Comparison of ENCODE assay signal across 25 cellular contexts in genomic region chr6:38191418-38191817, GRCh38.
"Had no signal": no experiment of that assay in that cellular context is flagged by ENCODE, and none has a peak within 500 bp of the region (broad histone marks: within the 10 kb centered on the region; RNA-seq: fewer than 3 reads in every experiment).

No MANE protein-coding gene starts in this region.

- ATAC-seq: PC-3 had no signal

- H3K27ac Mint-ChIP-seq: activated naive CD8-positive, alpha-beta T cell; activated T-cell treated with anti-CD3 and anti-CD28 coated beads, Interleukin-2, amount 50 U/mL, for 24 hours; activated T-helper 1 cell treated with anti-CD3 and anti-CD28 coated beads, Interleukin-12 subunit alpha, Interleukin-12 subunit beta, Interleukin-2, Interleukin-4 antibody, amounts not matched to agents 30 ng/mL and 10 ng/mL and 1 ng/mL, durations not matched to agents 14 hours and 24 hours and 36 hours; T-helper 1 cell treated with Interleukin-12 subunit alpha and Interleukin-12 subunit beta and Interleukin-4 antibody, amounts not matched to agents 30 μg/mL and 1 μg/mL, for 36 hours had no signal

- H3K36me3 Mint-ChIP-seq: activated naive CD8-positive, alpha-beta T cell; brain; WTC11 had no signal

- H3K27me3 ChIP-seq: MG63 had no signal

- H3K4me3 Mint-ChIP-seq: activated naive CD8-positive, alpha-beta T cell; activated T-cell treated with anti-CD3 and anti-CD28 coated beads, Interleukin-2, amount 50 U/mL, for 24 hours; activated T-helper 1 cell treated with anti-CD3 and anti-CD28 coated beads, Interleukin-12 subunit alpha, Interleukin-12 subunit beta, Interleukin-2, Interleukin-4 antibody, amounts not matched to agents 30 ng/mL and 10 ng/mL and 1 ng/mL, durations not matched to agents 14 hours and 24 hours and 36 hours; T-helper 1 cell treated with Interleukin-12 subunit alpha and Interleukin-12 subunit beta and Interleukin-4 antibody, amounts not matched to agents 30 μg/mL and 1 μg/mL, for 36 hours; WTC11 had no signal

- H3K36me3 ChIP-seq: MG63 had no signal

- H3K9me3 ChIP-seq: MG63 had no signal

- H3K4me3 ChIP-seq: MG63 had no signal

- FAIRE-seq: astrocyte, RCC 7860 had no signal

- H3K27me3 Mint-ChIP-seq: activated naive CD8-positive, alpha-beta T cell; activated T-cell treated with anti-CD3 and anti-CD28 coated beads, Interleukin-2, amount 50 U/mL, for 24 hours; brain had no signal

- DNase-seq: activated CD4-positive, alpha-beta T cell treated with anti-CD3 and anti-CD28 coated beads for 48 hours; activated CD4-positive, alpha-beta T cell treated with anti-CD3 and anti-CD28 coated beads, Interleukin-2, amount 50 U/mL, for 48 hours; activated CD4-positive, CD25-positive, alpha-beta regulatory T cell treated with anti-CD3 and anti-CD28 coated beads, Interleukin-2, amount 50 U/mL, for 72 hours; activated effector memory CD4-positive, alpha-beta T cell treated with Interleukin-2 at 50 U/mL for 16 hours; activated naive CD4-positive, alpha-beta T cell treated with Interleukin-2 at 50 U/mL for 16 hours; activated T-cell treated with anti-CD3 and anti-CD28 coated beads, Interleukin-2, amount 50 U/mL, for 24 hours; amygdala; MG63; MV-4-11; NCI-H1105; NCI-H1436; NCI-H1694 treated with DMSO at 0.1 percent for 48 hours; NCI-H2029 treated with DMSO at 0.1 percent for 48 hours; NCI-H345; NCI-H510A; NCI-H526 treated with DMSO at 0.1 percent for 48 hours; PC-3; SHP77 had no signal

- H3K9me3 Mint-ChIP-seq: activated T-cell treated with anti-CD3 and anti-CD28 coated beads, Interleukin-2, amount 50 U/mL, for 24 hours; activated T-helper 1 cell treated with anti-CD3 and anti-CD28 coated beads, Interleukin-12 subunit alpha, Interleukin-12 subunit beta, Interleukin-2, Interleukin-4 antibody, amounts not matched to agents 30 ng/mL and 10 ng/mL and 1 ng/mL, durations not matched to agents 14 hours and 24 hours and 36 hours; brain; T-helper 1 cell treated with Interleukin-12 subunit alpha and Interleukin-12 subunit beta and Interleukin-4 antibody, amounts not matched to agents 30 μg/mL and 1 μg/mL, for 36 hours; WTC11 had no signal
